In the genomic region with DNA sequence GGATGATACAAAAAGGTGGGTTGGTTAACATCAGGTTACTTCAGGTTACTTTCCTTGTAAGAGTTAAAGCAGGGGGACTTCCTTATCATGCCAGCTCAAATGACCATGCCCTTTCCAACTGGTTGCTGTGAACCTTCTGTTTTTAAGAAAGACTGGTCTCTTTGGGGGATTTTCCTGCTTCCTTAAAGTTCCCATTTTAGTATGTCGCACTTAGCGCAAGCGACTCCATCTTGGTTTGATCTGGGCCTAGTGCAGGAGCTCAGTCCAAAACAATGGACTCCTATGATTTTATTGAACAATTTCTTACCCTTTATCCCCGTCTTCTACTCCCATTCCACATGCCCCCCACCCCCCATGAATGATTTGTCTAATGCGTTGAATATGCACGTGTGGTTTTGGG, we compare ENCODE assay signal across 26 cellular contexts.
A peak's percentile ranks its signal among the peaks of the same experiment; 100 is the strongest.
DNase-seq lines count a peak whose midpoint lies in the region; ATAC-seq, FAIRE-seq and TF ChIP-seq lines count a peak whose summit lies in the region.
"Had no signal": no experiment of that assay in that cellular context is flagged by ENCODE, and none has a peak within 500 bp of the region (broad histone marks: within the 10 kb centered on the region; RNA-seq: fewer than 3 reads in every experiment).

No MANE protein-coding gene starts in this region.

- no peak for FAIRE-seq in K562 (lab: Jason Lieb, UNC)
- FAIRE-seq: A204.1, D721Med, GM12891, GM18507, H54 had no signal

- peaks cover 1% of the 10 kb centered on the region for H3K79me1 ChIP-seq in mesenchymal stem cell (replicated peaks; ENCODE audit: low read length, poor library complexity, severe bottlenecking)

- H2BK5ac ChIP-seq in mesenchymal stem cell (ENCODE audit: low read depth, low read length, poor library complexity, severe bottlenecking) = no peak overlapping the region

- H3K23ac ChIP-seq in mesenchymal stem cell (ENCODE audit: low read length in 2 of 2) = no peak overlapping the region

- H3K9me3 ChIP-seq in K562 (replicated peaks; ENCODE audit: control insufficient read depth, insufficient read depth, low read depth, low read length) = no peaks in the 10 kb centered on the region
- H3K9me3 ChIP-seq in mesenchymal stem cell (ENCODE audit: control insufficient read depth, low read length) = no peaks in the 10 kb centered on the region
- H3K9me3 ChIP-seq in ovary = no peaks in the 10 kb centered on the region
- H3K9me3 ChIP-seq: HAP-1 had no signal

- no peak overlapping the region for H2BK120ac ChIP-seq in mesenchymal stem cell (ENCODE audit: low read depth, low read length)

- H3K9ac ChIP-seq in K562 (ENCODE audit: insufficient read depth in 1 of 2, low read depth in 2 of 2, low read length in 2 of 2) = no peak overlapping the region
- no peak overlapping the region for H3K9ac ChIP-seq in mesenchymal stem cell (ENCODE audit: low read length)
- H3K9ac ChIP-seq: BLaER1, GM23248 had no signal

- POLR2A ChIA-PET in activated CD8-positive, alpha-beta T cell treated with anti-CD3 and anti-CD28 coated beads for 36 hours (lab: Charles Lee) = no interaction called here
- POLR2A ChIA-PET in activated CD8-positive, alpha-beta T cell treated with anti-CD3 and anti-CD28 coated beads, Interleukin-2, amount 10 ng/mL, durations not matched to agents 7 days and 5 days (lab: Charles Lee) = no interaction called here
- POLR2A ChIA-PET in K562 (lab: Yijun Ruan, JAX) = no interaction called here

- peaks cover 16% of the 10 kb centered on the region for H3K4me1 Mint-ChIP-seq in activated CD8-positive, alpha-beta T cell treated with anti-CD3 and anti-CD28 coated beads for 36 hours (ENCODE audit: low read depth)
- peaks cover 6% of the 10 kb centered on the region for H3K4me1 Mint-ChIP-seq in activated CD8-positive, alpha-beta T cell treated with anti-CD3 and anti-CD28 coated beads, Interleukin-2, amount 10 ng/mL, durations not matched to agents 7 days and 5 days (ENCODE audit: low read depth)
- peaks cover 21 to 33% of the 10 kb centered on the region in 2 donors for H3K4me1 Mint-ChIP-seq in stimulated activated naive B cell treated with anti-CD40 and anti-IgM and Interleukin-4, amounts not matched to agents 10 μg/mL and 1 μg/mL and 100 μg/mL, for 72 hours

- CTCF ChIA-PET in activated CD8-positive, alpha-beta T cell treated with anti-CD3 and anti-CD28 coated beads for 36 hours (lab: Charles Lee) = no interaction called here
- CTCF ChIA-PET in activated CD8-positive, alpha-beta T cell treated with anti-CD3 and anti-CD28 coated beads, Interleukin-2, amount 10 ng/mL, durations not matched to agents 7 days and 5 days (lab: Charles Lee) = no interaction called here
- CTCF ChIA-PET in K562 (lab: Yijun Ruan, JAX; ENCODE audit: low intra/inter-chr PET ratio) = no interaction called here

- ATAC-seq in activated CD8-positive, alpha-beta T cell treated with anti-CD3 and anti-CD28 coated beads for 36 hours = no peak
- ATAC-seq in activated CD8-positive, alpha-beta T cell treated with anti-CD3 and anti-CD28 coated beads, Interleukin-2, amount 10 ng/mL, durations not matched to agents 7 days and 5 days = no peak
- no peak for ATAC-seq in K562
- ATAC-seq in stimulated activated naive B cell treated with anti-CD40 and anti-IgM and Interleukin-4, amounts not matched to agents 10 μg/mL and 1 μg/mL and 100 μg/mL, for 72 hours (replicated peaks) = no peak
- no peak for ATAC-seq in GM18861 (IDR thresholded peaks at IDR 0.05; ENCODE audit: unreplicated experiment)
- no peak for ATAC-seq in stimulated activated naive CD8-positive, alpha-beta T cell treated with anti-CD3 and anti-CD28 coated beads, Interleukin-15, Interleukin-2, amounts not matched to agents 100 U/mL and 50 U/mL, for 24 hours
- ATAC-seq: CD8-positive, alpha-beta T cell had no signal

- no peak overlapping the region for H3K4me3 ChIP-seq in K562
- H3K4me3 ChIP-seq in mesenchymal stem cell (ENCODE audit: insufficient read depth in 1 of 2, low read depth in 1 of 2, low read length in 2 of 2) = no peak overlapping the region
- H3K4me3 ChIP-seq in ovary = no peak overlapping the region
- H3K4me3 ChIP-seq: BLaER1, GM23248, HAP-1 had no signal

- H3K36me3 Mint-ChIP-seq in activated CD8-positive, alpha-beta T cell treated with anti-CD3 and anti-CD28 coated beads for 36 hours (ENCODE audit: low read depth) = peaks cover 50% of the 10 kb centered on the region
- H3K36me3 Mint-ChIP-seq in activated CD8-positive, alpha-beta T cell treated with anti-CD3 and anti-CD28 coated beads, Interleukin-2, amount 10 ng/mL, durations not matched to agents 7 days and 5 days (ENCODE audit: low read depth) = peaks cover 51% of the 10 kb centered on the region
- peaks cover 41 to 68% of the 10 kb centered on the region in 2 donors for H3K36me3 Mint-ChIP-seq in stimulated activated naive B cell treated with anti-CD40 and anti-IgM and Interleukin-4, amounts not matched to agents 10 μg/mL and 1 μg/mL and 100 μg/mL, for 72 hours

- H3K4me2 ChIP-seq in K562 (ENCODE audit: insufficient read depth, low read length) (no peak overlapping the region), mesenchymal stem cell (ENCODE audit: low read length, poor library complexity, severe bottlenecking) (no peak overlapping the region)
- H3K4me2 ChIP-seq: BLaER1 had no signal

- H3K36me3 ChIP-seq in K562 (ENCODE audit: control insufficient read depth, insufficient read depth, low read length) (no peaks in the 10 kb centered on the region), mesenchymal stem cell (ENCODE audit: control insufficient read depth in 1 of 2, insufficient read depth in 2 of 2, low read depth in 1 of 2, low read length in 2 of 2) (no peaks in the 10 kb centered on the region), ovary (no peaks in the 10 kb centered on the region)
- H3K36me3 ChIP-seq: HAP-1 had no signal

- WGBS in K562 (ENCODE audit: insufficient coverage, low coverage, missing lambda C conversion rate) = 56% methylated on average over 6 of the region's 6 CpGs
- WGBS in mesenchymal stem cell = 95% methylated on average over 5 of the region's 6 CpGs
- 88 to 92% (median 91%) methylated on average over 6 of the region's 6 CpGs for WGBS in ovary, 3 donors

- H3K27ac ChIP-seq in K562 (ENCODE audit: extremely low read depth, low read depth, low read length) (no peak overlapping the region), mesenchymal stem cell (ENCODE audit: low read length, poor library complexity, severe bottlenecking) (no peak overlapping the region), ovary (no peak overlapping the region)
- H3K27ac ChIP-seq: 22Rv1, BLaER1, C4-2B, GM23248 had no signal

- H2AFZ ChIP-seq in K562 (ENCODE audit: low read depth, low read length) = no peak overlapping the region
- H2AFZ ChIP-seq in mesenchymal stem cell (ENCODE audit: low read depth, low read length) = no peak overlapping the region
- H2AFZ ChIP-seq: GM23248 had no signal

- peak overlapping the region; percentile 17 for H2BK15ac ChIP-seq in mesenchymal stem cell (ENCODE audit: low read depth, poor library complexity, severe bottlenecking)

- no peak overlapping the region for H3K18ac ChIP-seq in mesenchymal stem cell (ENCODE audit: low read depth in 1 of 2, low read length in 2 of 2)

- no peaks in the 10 kb centered on the region for H3K27me3 Mint-ChIP-seq in activated CD8-positive, alpha-beta T cell treated with anti-CD3 and anti-CD28 coated beads for 36 hours
- no peaks in the 10 kb centered on the region for H3K27me3 Mint-ChIP-seq in activated CD8-positive, alpha-beta T cell treated with anti-CD3 and anti-CD28 coated beads, Interleukin-2, amount 10 ng/mL, durations not matched to agents 7 days and 5 days (ENCODE audit: low read depth)
- H3K27me3 Mint-ChIP-seq in stimulated activated naive B cell treated with anti-CD40 and anti-IgM and Interleukin-4, amounts not matched to agents 10 μg/mL and 1 μg/mL and 100 μg/mL, for 72 hours = no peaks in the 10 kb centered on the region
- H3K27me3 Mint-ChIP-seq: B cell; CD4-positive, CD25-positive, alpha-beta regulatory T cell had no signal

- H3K79me2 ChIP-seq in K562 (ENCODE audit: control insufficient read depth, insufficient read depth, low read length) = no peaks in the 10 kb centered on the region

- in situ Hi-C loops in K562 (cut with MboI) = no loop called here

- H3K9me3 Mint-ChIP-seq in activated CD8-positive, alpha-beta T cell treated with anti-CD3 and anti-CD28 coated beads for 36 hours = no peaks in the 10 kb centered on the region
- H3K9me3 Mint-ChIP-seq in activated CD8-positive, alpha-beta T cell treated with anti-CD3 and anti-CD28 coated beads, Interleukin-2, amount 10 ng/mL, durations not matched to agents 7 days and 5 days (ENCODE audit: insufficient read depth) = no peaks in the 10 kb centered on the region
- no peaks in the 10 kb centered on the region for H3K9me3 Mint-ChIP-seq in stimulated activated naive B cell treated with anti-CD40 and anti-IgM and Interleukin-4, amounts not matched to agents 10 μg/mL and 1 μg/mL and 100 μg/mL, for 72 hours
- H3K9me3 Mint-ChIP-seq: CD8-positive, alpha-beta T cell; HFFc6 had no signal

- H2BK12ac ChIP-seq in mesenchymal stem cell (ENCODE audit: low read length in 2 of 2) = no peak overlapping the region

- TF ChIP-seq RAD21 in K562 (CRISPR knock-in tag; conservative IDR thresholded peaks at IDR 0.05 in 1 of 2, IDR thresholded peaks at IDR 0.05 in 1 of 2) = no peak

- no peak overlapping the region for H3K14ac ChIP-seq in mesenchymal stem cell (ENCODE audit: low read length in 2 of 2)

- no peak overlapping the region for H3K4ac ChIP-seq in mesenchymal stem cell (ENCODE audit: low read depth in 1 of 2, low read length in 2 of 2)

- BruUV-seq in K562 (replicated peaks; lab: Mats Ljungman, UMichigan) = no TSS peak

- no peak overlapping the region for H3K4me3 Mint-ChIP-seq in activated CD8-positive, alpha-beta T cell treated with anti-CD3 and anti-CD28 coated beads for 36 hours
- H3K4me3 Mint-ChIP-seq in activated CD8-positive, alpha-beta T cell treated with anti-CD3 and anti-CD28 coated beads, Interleukin-2, amount 10 ng/mL, durations not matched to agents 7 days and 5 days = no peak overlapping the region
- H3K4me3 Mint-ChIP-seq in stimulated activated naive B cell treated with anti-CD40 and anti-IgM and Interleukin-4, amounts not matched to agents 10 μg/mL and 1 μg/mL and 100 μg/mL, for 72 hours = no peak overlapping the region
- H3K4me3 Mint-ChIP-seq: B cell; CD4-positive, CD25-positive, alpha-beta regulatory T cell; CD8-positive, alpha-beta T cell; HFFc6 had no signal

- no peak for TF ChIP-seq CTCF in activated CD8-positive, alpha-beta T cell treated with anti-CD3 and anti-CD28 coated beads for 36 hours (IDR thresholded peaks at IDR 0.05)
- TF ChIP-seq CTCF in K562 (IDR thresholded peaks at IDR 0.05 in 2 of 3, conservative IDR thresholded peaks at IDR 0.05 in 1 of 3; ENCODE audit: insufficient read depth in 2 of 3, low read depth in 1 of 3, low read length in 3 of 3) (no peak), ovary (IDR thresholded peaks at IDR 0.05) (no peak)

- H3K4me1 ChIP-seq in K562 (replicated peaks in 1 of 2; ENCODE audit: control insufficient read depth in 2 of 2, insufficient read depth in 2 of 2, low read length in 2 of 2) (no peaks in the 10 kb centered on the region; a peak in 2 of 5 replicates), mesenchymal stem cell (ENCODE audit: control insufficient read depth, insufficient read depth, low read depth, low read length) (peaks cover 8% of the 10 kb centered on the region), ovary (ENCODE audit: insufficient read depth) (no peaks in the 10 kb centered on the region)
- H3K4me1 ChIP-seq: HAP-1 had no signal

- no peaks in the 10 kb centered on the region for H3K9me1 ChIP-seq in K562 (ENCODE audit: control insufficient read depth, insufficient read depth, low read length)

- TF ChIP-seq EP300 in K562 (IDR thresholded peaks at IDR 0.05; ENCODE audit: low read length) (no peak), ovary (IDR thresholded peaks at IDR 0.05) (no peak)

- H4K20me1 ChIP-seq in K562 (replicated peaks; ENCODE audit: control insufficient read depth, insufficient read depth, low read length) = no peaks in the 10 kb centered on the region
- H4K20me1 ChIP-seq: BLaER1 had no signal

- DNase-seq in activated CD8-positive, alpha-beta T cell treated with anti-CD3 and anti-CD28 coated beads for 36 hours = no peak
- DNase-seq in activated CD8-positive, alpha-beta T cell treated with anti-CD3 and anti-CD28 coated beads, Interleukin-2, amount 10 ng/mL, durations not matched to agents 7 days and 5 days = no peak
- DNase-seq in K562 (ENCODE audit: extremely low read depth in 1 of 4, low spot score in 3 of 4) (no peak), mesenchymal stem cell (no peak), ovary (no peak)
- DNase-seq in stimulated activated naive B cell treated with anti-CD40 and anti-IgM and Interleukin-4, amounts not matched to agents 10 μg/mL and 1 μg/mL and 100 μg/mL, for 72 hours = no peak
- no peak for DNase-seq in stimulated activated naive CD8-positive, alpha-beta T cell treated with anti-CD3 and anti-CD28 coated beads, Interleukin-15, Interleukin-2, amounts not matched to agents 100 U/mL and 50 U/mL, for 24 hours
- DNase-seq: CD4-positive, CD25-positive, alpha-beta regulatory T cell; CD8-positive, alpha-beta T cell; DMS 273 treated with DMSO at 0.1 percent for 48 hours; DMS79; EL; GDM1; GM23248; HFFc6 had no signal

- peak overlapping the region; percentile 27 for H3K27ac Mint-ChIP-seq in activated CD8-positive, alpha-beta T cell treated with anti-CD3 and anti-CD28 coated beads for 36 hours
- no peak overlapping the region for H3K27ac Mint-ChIP-seq in activated CD8-positive, alpha-beta T cell treated with anti-CD3 and anti-CD28 coated beads, Interleukin-2, amount 10 ng/mL, durations not matched to agents 7 days and 5 days
- peak overlapping the region; percentile 78 for H3K27ac Mint-ChIP-seq in stimulated activated naive B cell treated with anti-CD40 and anti-IgM and Interleukin-4, amounts not matched to agents 10 μg/mL and 1 μg/mL and 100 μg/mL, for 72 hours
- H3K27ac Mint-ChIP-seq: B cell; CD8-positive, alpha-beta T cell; HFFc6 had no signal

- H3K27me3 ChIP-seq in K562 (ENCODE audit: control insufficient read depth in 2 of 2, insufficient read depth in 2 of 2, low read length in 2 of 2) (no peaks in the 10 kb centered on the region), mesenchymal stem cell (ENCODE audit: control insufficient read depth in 1 of 2, insufficient read depth in 1 of 2, low read length in 2 of 2) (peaks cover 0 to 3% of the 10 kb centered on the region in 2 experiments), ovary (no peaks in the 10 kb centered on the region)
- H3K27me3 ChIP-seq: BLaER1 had no signal

- intact Hi-C loops in activated CD8-positive, alpha-beta T cell treated with anti-CD3 and anti-CD28 coated beads for 36 hours (cut with micrococcal nuclease) = no loop called here
- intact Hi-C loops in K562 (cut with micrococcal nuclease) (no loop called here), ovary (cut with DNase I) (no loop called here)

- H4K8ac ChIP-seq in mesenchymal stem cell (ENCODE audit: low read length) = no peak overlapping the region

- TF ChIP-seq POLR2A in K562 (conservative IDR thresholded peaks at IDR 0.05) = no peak
- TF ChIP-seq POLR2A in ovary (IDR thresholded peaks at IDR 0.05) = no peak

- no peak overlapping the region for H2AK5ac ChIP-seq in mesenchymal stem cell (ENCODE audit: low read length, severe bottlenecking)

- H4K91ac ChIP-seq in mesenchymal stem cell (ENCODE audit: low read length) = no peak overlapping the region
